ENCODE assay signal across 10 cellular contexts in the genomic region with DNA sequence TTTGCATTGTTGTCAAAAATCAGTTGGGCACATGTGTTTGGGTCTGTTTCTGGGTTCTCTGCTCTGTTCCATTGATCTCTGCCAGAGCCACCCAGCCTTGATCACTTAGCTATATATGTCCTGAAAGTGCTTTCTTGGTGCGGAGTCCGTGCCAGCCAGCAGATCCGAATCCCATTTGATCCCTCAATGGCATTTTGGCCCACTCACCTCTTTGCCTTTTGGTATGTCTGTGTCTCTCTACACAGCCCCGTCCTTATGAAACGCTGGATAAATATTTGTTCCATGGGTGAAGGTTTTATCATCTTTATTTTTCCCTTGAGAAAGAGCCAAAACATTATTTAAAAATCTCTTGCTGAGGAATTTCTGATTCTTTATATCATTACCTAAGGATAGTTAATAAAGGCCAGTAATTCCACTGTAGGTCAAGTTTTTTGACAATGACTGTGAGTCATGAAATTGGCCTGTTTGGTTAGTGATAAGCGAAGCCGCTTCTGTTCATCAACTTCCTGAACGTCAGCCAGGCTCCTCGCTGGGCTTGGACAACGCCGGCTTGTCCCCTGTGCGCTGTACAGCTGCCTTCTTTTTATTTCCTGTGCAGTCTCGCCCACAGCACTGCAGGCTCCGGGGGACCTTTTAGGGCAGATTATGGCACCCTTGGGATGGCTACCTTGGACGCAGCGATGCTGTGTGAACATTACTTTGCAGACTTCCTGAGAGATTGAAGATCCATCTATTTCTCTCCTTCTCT. TPM values are rescaled to one million over a fixed set of nuclear protein-coding genes. Genes with fewer than 3 reads are reported as not detected.
A peak's percentile ranks its signal among the peaks of the same experiment; 100 is the strongest.
DNase-seq lines count a peak whose midpoint lies in the region; ATAC-seq and TF ChIP-seq lines count a peak whose summit lies in the region.
"Had no signal": no experiment of that assay in that cellular context is flagged by ENCODE, and none has a peak within 500 bp of the region (broad histone marks: within the 10 kb centered on the region; RNA-seq: fewer than 3 reads in every experiment).

No MANE protein-coding gene starts in this region.

- peaks cover 2% of the 10 kb centered on the region for H3K27me3 Mint-ChIP-seq in activated B cell treated with CpG ODN at 0.5 μM for 24 hours

- H3K9me3 Mint-ChIP-seq in activated B cell treated with CpG ODN at 0.5 μM for 24 hours, result peaks cover 6% of the 10 kb centered on the region

- ATAC-seq in activated B cell treated with CpG ODN at 0.5 μM for 24 hours (ENCODE audit: low read depth), result no peak
- no peak for ATAC-seq in HG03520 (IDR thresholded peaks at IDR 0.05; ENCODE audit: unreplicated experiment)
- no peak for ATAC-seq in GM21786 (IDR thresholded peaks at IDR 0.05; ENCODE audit: unreplicated experiment)
- ATAC-seq: activated CD4-positive, CD25-positive, alpha-beta regulatory T cell treated with anti-CD3 and anti-CD28 coated beads, Interleukin-2, amount 50 U/mL, for 24 hours had no signal

- intact Hi-C loops in activated B cell treated with CpG ODN at 0.5 μM for 24 hours (cut with micrococcal nuclease) (no loop called here), testis (cut with DNase I; ENCODE audit: low total_unique reads) (no loop called here)

- H3K4me3 ChIP-seq in testis, result no peak overlapping the region

- peaks cover 9% of the 10 kb centered on the region for H3K4me1 ChIP-seq in testis

- H3K27me3 ChIP-seq in testis, result no peaks in the 10 kb centered on the region

- H3K27ac ChIP-seq in testis, result peak overlapping the region in 1 of 2 donors; percentile 5

- no peak for TF ChIP-seq POLR2A in testis (IDR thresholded peaks at IDR 0.05)

- WGBS in testis, 2 donors, result 40 to 61% methylated on average over 16 of the region's 16 CpGs

- H3K36me3 ChIP-seq in testis (ENCODE audit: low read depth, missing control alignments), result no peaks in the 10 kb centered on the region

- CTCF ChIA-PET in activated B cell treated with CpG ODN at 0.5 μM for 24 hours (lab: Charles Lee), result no interaction called here

- H3K9me3 ChIP-seq in testis, result no peaks in the 10 kb centered on the region

- POLR2A ChIA-PET in activated B cell treated with CpG ODN at 0.5 μM for 24 hours (lab: Charles Lee), result no interaction called here

- H3K36me3 Mint-ChIP-seq in activated B cell treated with CpG ODN at 0.5 μM for 24 hours (ENCODE audit: low read depth), result no peaks in the 10 kb centered on the region

- TF ChIP-seq CTCF in activated B cell treated with CpG ODN at 0.5 μM for 24 hours (IDR thresholded peaks at IDR 0.05) (no peak), testis (IDR thresholded peaks at IDR 0.05) (no peak)

- peak overlapping the region; percentile 1 for H3K4me3 Mint-ChIP-seq in activated B cell treated with CpG ODN at 0.5 μM for 24 hours

- peak in 74 of 76 experiments; percentile 4 to 95 (median 56) for DNase-seq in HUDEP-2 (lab: John Stamatoyannopoulos, UW; ENCODE audit: unreplicated experiment in 76 of 76)
- no peak for DNase-seq in activated B cell treated with CpG ODN at 0.5 μM for 24 hours
- DNase-seq in kidney glomerular epithelial cell (lab: John Stamatoyannopoulos, UW), result peak; percentile 83
- peak; percentile 58 for DNase-seq in testis
- no peak for DNase-seq in cortex of kidney (lab: John Stamatoyannopoulos, UW)
- no peak for DNase-seq in RPMI8226
- DNase-seq: effector CD4-positive, alpha-beta T cell had no signal

- no peak overlapping the region for H3K27ac Mint-ChIP-seq in activated B cell treated with CpG ODN at 0.5 μM for 24 hours

- peaks cover 25% of the 10 kb centered on the region for H3K4me1 Mint-ChIP-seq in activated B cell treated with CpG ODN at 0.5 μM for 24 hours

RNA-seq across cellular contexts. Expression of a gene that starts 24.9 kb away (rescaled TPM):
- total RNA-seq in activated B cell treated with CpG ODN at 0.5 μM for 24 hours (1.9 and 2.9 TPM in 2 replicates), testis (100 to 1,000 TPM in 1 of 2 donors, 10 to 100 TPM in 1; 95.8 to 139 TPM)
- 27.5 TPM for polyA plus RNA-seq in testis (ENCODE audit: insufficient read depth, low read depth, low replicate concordance)

Comparison
In these comparisons a context has a peak if more than half of its experiments do, and no peak if none do; other contexts are left out.
1. DNase-seq: peak in HUDEP-2 (74 of 76), kidney glomerular epithelial cell (single experiment) and testis (single experiment); none in activated B cell treated with CpG ODN at 0.5 μM for 24 hours (single experiment), cortex of kidney (single experiment) and RPMI8226 (single experiment).
2. RNA of a gene that starts 24.9 kb away (total RNA-seq): 95.8 to 139 TPM in testis; 1.9 to 2.9 TPM in activated B cell treated with CpG ODN at 0.5 μM for 24 hours; every median in the first group is over 10 times any median in the second.